ENCODE assay signal across 8 cellular contexts in genomic region chr15:41661078-41661528, GRCh38. TPM values are rescaled to one million over a fixed set of nuclear protein-coding genes. Genes with fewer than 3 reads are reported as not detected.
DNase-seq lines count a peak whose midpoint lies in the region; ATAC-seq and TF ChIP-seq lines count a peak whose summit lies in the region.

No MANE protein-coding gene starts in this region.

- no peak for TF ChIP-seq CTCF in PC-9 (conservative IDR thresholded peaks at IDR 0.05)
- no peak for TF ChIP-seq CTCF in epithelial cell of proximal tubule (conservative IDR thresholded peaks at IDR 0.05; ENCODE audit: low read depth, low read length)
- TF ChIP-seq CTCF in retinal pigment epithelial cell (conservative IDR thresholded peaks at IDR 0.05; ENCODE audit: low read depth, low read length): no peak
- no peak for TF ChIP-seq CTCF in GM13976 (IDR thresholded peaks at IDR 0.05; ENCODE audit: borderline replicate concordance, control extremely low read depth, extremely low read depth, insufficient read depth, missing control alignments)

- peak overlapping the region; percentile 63 for H3K4me3 ChIP-seq in PC-9
- H3K4me3 ChIP-seq in epithelial cell of proximal tubule (ENCODE audit: low read depth, low read length): peak overlapping the region; percentile 60
- H3K4me3 ChIP-seq in retinal pigment epithelial cell (ENCODE audit: low read length): peak overlapping the region; percentile 54

- peaks cover 11% of the 10 kb centered on the region for H3K4me1 ChIP-seq in PC-9 (replicated peaks; ENCODE audit: insufficient read depth)

- H3K27me3 Mint-ChIP-seq in activated CD4-positive, alpha-beta T cell treated with anti-CD3 and anti-CD28 coated beads, Interleukin-2, amount 10 ng/mL, durations not matched to agents 7 days and 5 days: peaks cover 27% of the 10 kb centered on the region

- peak overlapping the region; percentile 83 for H3K4me3 Mint-ChIP-seq in activated CD4-positive, alpha-beta T cell treated with anti-CD3 and anti-CD28 coated beads, Interleukin-2, amount 10 ng/mL, durations not matched to agents 7 days and 5 days

- POLR2A ChIA-PET in activated CD4-positive, alpha-beta T cell treated with anti-CD3 and anti-CD28 coated beads, Interleukin-2, amount 10 ng/mL, durations not matched to agents 7 days and 5 days (lab: Charles Lee): interaction anchor here (0.6 kb wide), 1 partner anchor 1586 kb away, joined by 5 read pairs; no protein-coding TSS in a partner anchor
- POLR2A ChIA-PET in PC-9 (lab: Charles Lee; ENCODE audit: unreplicated experiment): interaction anchor here (0.7 kb wide), 1 partner anchor 401 kb away, joined by 3 read pairs; no protein-coding TSS in a partner anchor

- peak overlapping the region; percentile 85 for H3K4me2 ChIP-seq in PC-9

- peaks cover 54% of the 10 kb centered on the region for H3K79me2 ChIP-seq in PC-9 (ENCODE audit: low read depth)

- intact Hi-C loops in PC-9 (cut with micrococcal nuclease; ENCODE audit: unreplicated experiment) (loop anchor here (5.0 kb wide), 1 partner anchor 39 kb away; no protein-coding TSS in a partner anchor), sciatic nerve (cut with DNase I) (no loop called here)

- in situ Hi-C loops in GM13976 (cut with MboI; ENCODE audit: low sequenced_read_pairs, unreplicated experiment): no loop called here

- no peaks in the 10 kb centered on the region for H3K9me3 ChIP-seq in PC-9 (ENCODE audit: insufficient read depth, low read depth)

- H3K4me1 Mint-ChIP-seq in activated CD4-positive, alpha-beta T cell treated with anti-CD3 and anti-CD28 coated beads, Interleukin-2, amount 10 ng/mL, durations not matched to agents 7 days and 5 days: peaks cover 33% of the 10 kb centered on the region

- H3K27ac ChIP-seq in PC-9: peak overlapping the region; percentile 85

- H4K20me1 ChIP-seq in PC-9 (ENCODE audit: insufficient read depth): peaks cover 17% of the 10 kb centered on the region

- peaks cover 23% of the 10 kb centered on the region; the same call in 1 of the 2 replicates for H3F3A ChIP-seq in PC-9 (ENCODE audit: insufficient read depth, low read depth)

- no peak for DNase-seq in activated CD4-positive, alpha-beta T cell treated with anti-CD3 and anti-CD28 coated beads, Interleukin-2, amount 10 ng/mL, durations not matched to agents 7 days and 5 days
- DNase-seq in activated CD4-positive, alpha-beta T cell treated with anti-CD3 and anti-CD28 coated beads, Interleukin-2, amount 50 U/mL, for 1 hour: no peak
- no peak for DNase-seq in PC-9
- DNase-seq in epithelial cell of proximal tubule (ENCODE audit: low read depth): no peak
- no peak for DNase-seq in retinal pigment epithelial cell (ENCODE audit: low read depth)
- DNase-seq in sciatic nerve (ENCODE audit: low spot score): no peak
- no peak for DNase-seq in stimulated activated CD4-positive, alpha-beta T cell treated with anti-CD3 and anti-CD28 coated beads, Interleukin-4, amount 100 ng/mL, for 1 hour
- no peak for DNase-seq in GM13976 (ENCODE audit: low spot score)

- H3K36me3 Mint-ChIP-seq in activated CD4-positive, alpha-beta T cell treated with anti-CD3 and anti-CD28 coated beads, Interleukin-2, amount 10 ng/mL, durations not matched to agents 7 days and 5 days (ENCODE audit: low read depth): peaks cover 19% of the 10 kb centered on the region

- H3K9me3 Mint-ChIP-seq in activated CD4-positive, alpha-beta T cell treated with anti-CD3 and anti-CD28 coated beads, Interleukin-2, amount 10 ng/mL, durations not matched to agents 7 days and 5 days: peaks cover 11% of the 10 kb centered on the region

- peak overlapping the region; percentile 97 for H2AFZ ChIP-seq in PC-9

- CTCF ChIA-PET in activated CD4-positive, alpha-beta T cell treated with anti-CD3 and anti-CD28 coated beads, Interleukin-2, amount 10 ng/mL, durations not matched to agents 7 days and 5 days (lab: Charles Lee): interaction anchor here (1.0 to 2.0 kb wide), 5 partner anchors 9 to 138 kb away, joined by 3 to 9 read pairs (median 4); no protein-coding TSS in a partner anchor
- CTCF ChIA-PET in PC-9 (lab: Charles Lee): interaction anchor here (0.6 to 0.7 kb wide), 2 partner anchors 80 to 96 kb away, joined by 3 to 4 read pairs; no protein-coding TSS in a partner anchor

- H3K9me2 ChIP-seq in PC-9 (ENCODE audit: insufficient read depth): no peaks in the 10 kb centered on the region

- peak overlapping the region; percentile 91 for H3K27ac Mint-ChIP-seq in activated CD4-positive, alpha-beta T cell treated with anti-CD3 and anti-CD28 coated beads, Interleukin-2, amount 10 ng/mL, durations not matched to agents 7 days and 5 days

- ATAC-seq in sciatic nerve: no peak

- no TSS peak for BruUV-seq in PC-9 (replicated peaks; lab: Mats Ljungman, UMichigan)

- no peaks in the 10 kb centered on the region for H3K27me3 ChIP-seq in PC-9 (ENCODE audit: insufficient read depth, low read depth)

- H3K36me3 ChIP-seq in PC-9 (ENCODE audit: low read depth): no peaks in the 10 kb centered on the region

RNA-seq across cellular contexts. Expression of gene MGA, which starts 0.9 kb away (rescaled TPM):
- 10 to 100 TPM; 33.0 to 35.2 TPM for total RNA-seq in activated CD4-positive, alpha-beta T cell treated with anti-CD3 and anti-CD28 coated beads, Interleukin-2, amount 10 ng/mL, durations not matched to agents 7 days and 5 days
- total RNA-seq in PC-9 (2021) (31.8 and 38.5 TPM in 2 replicates), epithelial cell of proximal tubule (14.8 and 20.8 TPM in 2 replicates), sciatic nerve (55.5 TPM)
